ENCODE assay signal across 8 cellular contexts in the genomic region with DNA sequence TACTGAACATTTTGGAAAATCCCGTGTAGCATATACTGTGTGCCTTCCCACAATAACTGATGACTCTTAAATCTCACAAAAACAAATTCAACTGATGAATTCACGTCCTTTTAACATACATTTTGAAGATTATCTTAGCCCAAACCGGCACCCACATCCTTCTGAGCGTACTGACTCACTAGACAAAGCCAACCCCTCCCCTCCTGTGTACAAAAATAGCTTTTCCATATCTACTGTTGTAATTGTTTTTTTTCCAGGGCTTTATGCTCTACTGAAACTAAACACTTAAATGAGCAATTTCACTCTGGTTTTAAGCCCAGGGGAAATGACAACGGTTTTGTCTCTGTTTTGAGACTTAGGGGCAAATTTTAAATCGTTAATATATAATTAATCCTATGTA.
DNase-seq lines count a peak whose midpoint lies in the region; ATAC-seq and TF ChIP-seq lines count a peak whose summit lies in the region.

No MANE protein-coding gene starts in this region.

- peaks cover 17% of the 10 kb centered on the region for H3K9me3 Mint-ChIP-seq in activated naive CD8-positive, alpha-beta T cell treated with anti-CD3 and anti-CD28 coated beads for 36 hours

- TF ChIP-seq CTCF in 22Rv1 (IDR thresholded peaks at IDR 0.05), result no peak

- H3K9me3 ChIP-seq in muscle layer of colon (ENCODE audit: low read length), result no peaks in the 10 kb centered on the region

- H3K27ac ChIP-seq in 22Rv1 (peak overlapping the region; percentile 91), muscle layer of colon (ENCODE audit: low read depth, low read length) (peak overlapping the region; percentile 43)

- H3K4me1 ChIP-seq in muscle layer of colon (ENCODE audit: insufficient read depth, low read length), result peaks cover 45% of the 10 kb centered on the region

- H3K27ac Mint-ChIP-seq in activated naive CD8-positive, alpha-beta T cell treated with anti-CD3 and anti-CD28 coated beads for 36 hours, result peak overlapping the region; percentile 96

- no peak overlapping the region for H3K4me3 ChIP-seq in muscle layer of colon (ENCODE audit: low read depth in 1 of 2, low read length in 2 of 2)

- peak; percentile 18 for DNase-seq in NCI-H226
- DNase-seq in activated naive CD8-positive, alpha-beta T cell treated with anti-CD3 and anti-CD28 coated beads for 36 hours, result peak; percentile 21
- no peak for DNase-seq in C1 segment of cervical spinal cord (lab: John Stamatoyannopoulos, UW)
- no peak for DNase-seq in HuH-7.5 (ENCODE audit: low spot score)

- peak overlapping the region; percentile 40 for H3K4me3 Mint-ChIP-seq in activated naive CD8-positive, alpha-beta T cell treated with anti-CD3 and anti-CD28 coated beads for 36 hours

- ATAC-seq in HG02610 (IDR thresholded peaks at IDR 0.05; ENCODE audit: unreplicated experiment), result no peak
- ATAC-seq in HG03469 (IDR thresholded peaks at IDR 0.05; ENCODE audit: unreplicated experiment), result no peak

- H3K27me3 ChIP-seq in muscle layer of colon (ENCODE audit: control insufficient read depth in 1 of 2, insufficient read depth in 2 of 2, low read length in 2 of 2), result no peaks in the 10 kb centered on the region

- H3K27me3 Mint-ChIP-seq in activated naive CD8-positive, alpha-beta T cell treated with anti-CD3 and anti-CD28 coated beads for 36 hours, result no peaks in the 10 kb centered on the region

- peaks cover 28% of the 10 kb centered on the region for H3K36me3 Mint-ChIP-seq in activated naive CD8-positive, alpha-beta T cell treated with anti-CD3 and anti-CD28 coated beads for 36 hours

- H3K36me3 ChIP-seq in muscle layer of colon (ENCODE audit: insufficient read depth, low read length), result no peaks in the 10 kb centered on the region

- H3K9ac ChIP-seq in muscle layer of colon (ENCODE audit: low read length), result no peak overlapping the region

- H3K4me1 Mint-ChIP-seq in activated naive CD8-positive, alpha-beta T cell treated with anti-CD3 and anti-CD28 coated beads for 36 hours, result peaks cover 51% of the 10 kb centered on the region

Comparison
In these comparisons a context has a peak if more than half of its experiments do, and no peak if none do; other contexts are left out.
1. DNase-seq: peak in NCI-H226 (single experiment) and activated naive CD8-positive, alpha-beta T cell treated with anti-CD3 and anti-CD28 coated beads for 36 hours (single experiment); none in C1 segment of cervical spinal cord (0 of 14) and HuH-7.5 (single experiment).